11 cellular contexts compared by ENCODE assay signal in the genomic region with DNA sequence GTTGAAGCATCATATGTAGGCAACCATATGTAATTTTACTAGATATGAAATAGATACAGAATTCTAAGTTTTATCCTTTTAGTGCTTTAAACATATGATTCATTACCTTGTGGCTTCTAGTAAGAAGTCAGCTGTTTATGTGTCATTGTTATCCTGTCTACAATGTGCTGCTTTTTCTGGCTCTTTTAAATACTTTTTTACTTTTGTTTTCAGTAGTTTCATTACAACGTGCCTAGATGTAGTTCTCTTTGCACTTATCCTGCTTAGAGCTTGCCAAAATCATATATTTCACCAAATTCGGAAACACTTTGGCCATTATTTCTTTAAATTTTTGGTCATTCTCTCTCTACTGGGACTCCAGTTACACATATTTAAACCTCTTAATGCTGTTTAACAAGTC. TPM values are rescaled to one million over a fixed set of nuclear protein-coding genes. Genes with fewer than 3 reads are reported as not detected.
DNase-seq lines count a peak whose midpoint lies in the region; ATAC-seq and TF ChIP-seq lines count a peak whose summit lies in the region.
"Had no signal": no experiment of that assay in that cellular context is flagged by ENCODE, and none has a peak within 500 bp of the region (broad histone marks: within the 10 kb centered on the region; RNA-seq: fewer than 3 reads in every experiment).

No MANE protein-coding gene starts in this region.

- ATAC-seq in GM21723 (IDR thresholded peaks at IDR 0.05; ENCODE audit: unreplicated experiment) (peak; percentile 43), GM18519 (IDR thresholded peaks at IDR 0.05; ENCODE audit: low FRiP score, unreplicated experiment) (no peak)
- peak; percentile 32 for ATAC-seq in activated CD8-positive, alpha-beta T cell treated with anti-CD3 and anti-CD28 coated beads, Interleukin-2, amount 10 ng/mL, durations not matched to agents 7 days and 5 days

- peak; percentile 67 for DNase-seq in AG08395 (ENCODE audit: low spot score)
- DNase-seq in activated CD8-positive, alpha-beta T cell treated with anti-CD3 and anti-CD28 coated beads, Interleukin-2, amount 10 ng/mL, durations not matched to agents 7 days and 5 days = no peak
- DNase-seq in fibroblast of the aortic adventitia (ENCODE audit: low read depth) = peak; percentile 88
- DNase-seq in amniotic stem cell (lab: John Stamatoyannopoulos, UW) = no peak
- no peak for DNase-seq in NCI-H1092 (lab: John Stamatoyannopoulos, UW)
- DNase-seq in mesothelial cell of epicardium (ENCODE audit: low spot score in 2 of 2, unreplicated experiment in 2 of 2) = no peak
- DNase-seq: CD8-positive, alpha-beta memory T cell; H7; naive B cell had no signal

- no peaks in the 10 kb centered on the region for H3K27me3 Mint-ChIP-seq in activated CD8-positive, alpha-beta T cell treated with anti-CD3 and anti-CD28 coated beads, Interleukin-2, amount 10 ng/mL, durations not matched to agents 7 days and 5 days (ENCODE audit: low read depth)
- H3K27me3 Mint-ChIP-seq in mesothelial cell of epicardium (ENCODE audit: low read depth) = no peaks in the 10 kb centered on the region

- H3K4me1 Mint-ChIP-seq in activated CD8-positive, alpha-beta T cell treated with anti-CD3 and anti-CD28 coated beads, Interleukin-2, amount 10 ng/mL, durations not matched to agents 7 days and 5 days (ENCODE audit: low read depth) = peaks cover 44% of the 10 kb centered on the region
- H3K4me1 Mint-ChIP-seq in mesothelial cell of epicardium = peaks cover 10% of the 10 kb centered on the region
- H3K4me1 Mint-ChIP-seq: naive B cell had no signal

- H3K4me3 Mint-ChIP-seq in activated CD8-positive, alpha-beta T cell treated with anti-CD3 and anti-CD28 coated beads, Interleukin-2, amount 10 ng/mL, durations not matched to agents 7 days and 5 days = no peak overlapping the region
- H3K4me3 Mint-ChIP-seq in mesothelial cell of epicardium = no peak overlapping the region
- H3K4me3 Mint-ChIP-seq: naive B cell had no signal

- TF ChIP-seq CTCF in fibroblast of the aortic adventitia (IDR thresholded peaks at IDR 0.05; ENCODE audit: insufficient read depth, low read length) = no peak
- TF ChIP-seq CTCF in mesothelial cell of epicardium (IDR thresholded peaks at IDR 0.05; ENCODE audit: unreplicated experiment) = no peak

- peaks cover 7% of the 10 kb centered on the region for H3K9me3 Mint-ChIP-seq in activated CD8-positive, alpha-beta T cell treated with anti-CD3 and anti-CD28 coated beads, Interleukin-2, amount 10 ng/mL, durations not matched to agents 7 days and 5 days (ENCODE audit: insufficient read depth)
- H3K9me3 Mint-ChIP-seq in mesothelial cell of epicardium = peaks cover 8% of the 10 kb centered on the region
- H3K9me3 Mint-ChIP-seq: CD8-positive, alpha-beta memory T cell; naive B cell had no signal

- H3K4me3 ChIP-seq in fibroblast of the aortic adventitia (ENCODE audit: low read depth, low read length) = no peak overlapping the region

- no peak overlapping the region for H3K27ac Mint-ChIP-seq in activated CD8-positive, alpha-beta T cell treated with anti-CD3 and anti-CD28 coated beads, Interleukin-2, amount 10 ng/mL, durations not matched to agents 7 days and 5 days
- no peak overlapping the region for H3K27ac Mint-ChIP-seq in mesothelial cell of epicardium
- H3K27ac Mint-ChIP-seq: naive B cell had no signal

- peaks cover 3% of the 10 kb centered on the region for H3K36me3 Mint-ChIP-seq in activated CD8-positive, alpha-beta T cell treated with anti-CD3 and anti-CD28 coated beads, Interleukin-2, amount 10 ng/mL, durations not matched to agents 7 days and 5 days (ENCODE audit: low read depth)
- H3K36me3 Mint-ChIP-seq in mesothelial cell of epicardium = no peaks in the 10 kb centered on the region
- H3K36me3 Mint-ChIP-seq: CD8-positive, alpha-beta memory T cell; naive B cell had no signal

- CTCF ChIA-PET in activated CD8-positive, alpha-beta T cell treated with anti-CD3 and anti-CD28 coated beads, Interleukin-2, amount 10 ng/mL, durations not matched to agents 7 days and 5 days (lab: Charles Lee) = interaction anchor here (0.7 to 1.8 kb wide), 3 partner anchors 12 to 154 kb away, joined by 3 to 5 read pairs (median 4); a partner anchor contains a TSS

- POLR2A ChIA-PET in activated CD8-positive, alpha-beta T cell treated with anti-CD3 and anti-CD28 coated beads, Interleukin-2, amount 10 ng/mL, durations not matched to agents 7 days and 5 days (lab: Charles Lee) = interaction anchor here (2.7 kb wide), 1 partner anchor 31 kb away, joined by 10 read pairs; a partner anchor contains a TSS

RNA-seq across cellular contexts. Expression of a gene that starts 26.4 kb away (rescaled TPM):
- 10 to 100 TPM; 10.4 to 10.7 TPM for total RNA-seq in activated CD8-positive, alpha-beta T cell treated with anti-CD3 and anti-CD28 coated beads, Interleukin-2, amount 10 ng/mL, durations not matched to agents 7 days and 5 days
- 41.9 and 95.8 TPM in 2 replicates for total RNA-seq in fibroblast of the aortic adventitia (ENCODE audit: low replicate concordance)
- 27.4 to 30.9 TPM (median 27.8 TPM) in 3 replicates for total RNA-seq in mesothelial cell of epicardium

RNA-seq across cellular contexts. Expression of a gene that starts 30.8 kb away (rescaled TPM):
- 10 to 100 TPM; 32.2 to 33.9 TPM for total RNA-seq in activated CD8-positive, alpha-beta T cell treated with anti-CD3 and anti-CD28 coated beads, Interleukin-2, amount 10 ng/mL, durations not matched to agents 7 days and 5 days
- 42.7 and 61.5 TPM in 2 replicates for total RNA-seq in fibroblast of the aortic adventitia (ENCODE audit: low replicate concordance)
- total RNA-seq in mesothelial cell of epicardium = 28.4 to 29.9 TPM (median 28.6 TPM) in 3 replicates

Comparison
In these comparisons a context has a peak if more than half of its experiments do, and no peak if none do; other contexts are left out.
1. DNase-seq: peak in AG08395 (single experiment) and fibroblast of the aortic adventitia (single experiment); none in activated CD8-positive, alpha-beta T cell treated with anti-CD3 and anti-CD28 coated beads, Interleukin-2, amount 10 ng/mL, durations not matched to agents 7 days and 5 days (single experiment), amniotic stem cell (single experiment), NCI-H1092 (single experiment) and mesothelial cell of epicardium (0 of 2).